In genomic region chr4:81562093-81562492, GRCh38 we compare ENCODE assay signal across 11 cellular contexts.
DNase-seq lines count a peak whose midpoint lies in the region; ATAC-seq and TF ChIP-seq lines count a peak whose summit lies in the region.
"Had no signal": no experiment of that assay in that cellular context is flagged by ENCODE, and none has a peak within 500 bp of the region (broad histone marks: within the 10 kb centered on the region; RNA-seq: fewer than 3 reads in every experiment).

No MANE protein-coding gene starts in this region.

- H3K4me3 Mint-ChIP-seq in MCF 10A (ENCODE audit: unreplicated experiment), result no peak overlapping the region

- peaks cover 5% of the 10 kb centered on the region for H3K4me1 ChIP-seq in foreskin keratinocyte

- no peaks in the 10 kb centered on the region for H3K27me3 ChIP-seq in foreskin keratinocyte

- intact Hi-C loops in MCF 10A (cut with micrococcal nuclease), result no loop called here

- TF ChIP-seq CTCF in GM10266 (IDR thresholded peaks at IDR 0.05; ENCODE audit: control insufficient read depth, insufficient read depth, low read depth, missing control alignments), result no peak
- TF ChIP-seq CTCF in MCF 10A (IDR thresholded peaks at IDR 0.05; ENCODE audit: unreplicated experiment), result no peak
- TF ChIP-seq CTCF in foreskin keratinocyte (conservative IDR thresholded peaks at IDR 0.05), result no peak

- CTCF ChIA-PET in MCF 10A (lab: Yijun Ruan, JAX), result interaction anchor here (0.6 to 1.3 kb wide), 2 partner anchors 56 to 482 kb away, joined by 3 read pairs; no protein-coding TSS in a partner anchor

- POLR2A ChIA-PET in MCF 10A (lab: Yijun Ruan, JAX), result interaction anchor here (1.0 to 1.5 kb wide), 2 partner anchors 11 to 14 kb away, joined by 3 to 4 read pairs; no protein-coding TSS in a partner anchor

- H3K27ac Mint-ChIP-seq in MCF 10A (ENCODE audit: low read depth, unreplicated experiment), result no peak overlapping the region

- H3K27ac ChIP-seq in foreskin keratinocyte, result no peak overlapping the region

- peaks cover 6% of the 10 kb centered on the region for H3K36me3 Mint-ChIP-seq in MCF 10A (ENCODE audit: insufficient read depth, unreplicated experiment)

- DNase-seq in globus pallidus (ENCODE audit: low spot score) (peak; percentile 29), T1000 (lab: John Stamatoyannopoulos, UW) (no peak), GM10266 (ENCODE audit: extremely low spot score) (no peak), MCF 10A (ENCODE audit: unreplicated experiment) (no peak), foreskin keratinocyte (no peak)
- DNase-seq: activated gamma-delta T cell, NCI-H774, posterior cingulate gyrus had no signal

- no TSS peak for BruUV-seq in MCF 10A (replicated peaks; lab: Mats Ljungman, UMichigan)

- H3K4me1 Mint-ChIP-seq in MCF 10A (ENCODE audit: insufficient read depth, unreplicated experiment), result peaks cover 14% of the 10 kb centered on the region

- no peaks in the 10 kb centered on the region for H3K9me3 Mint-ChIP-seq in MCF 10A (ENCODE audit: unreplicated experiment)

- H3K27me3 Mint-ChIP-seq in MCF 10A (ENCODE audit: insufficient read depth, unreplicated experiment), result no peaks in the 10 kb centered on the region

- peak; percentile 99 for ATAC-seq in GM18511 (IDR thresholded peaks at IDR 0.05; ENCODE audit: unreplicated experiment)
- ATAC-seq in GM21576 (IDR thresholded peaks at IDR 0.05; ENCODE audit: unreplicated experiment), result peak; percentile 98
- peak; percentile 93 for ATAC-seq in HG03520 (IDR thresholded peaks at IDR 0.05; ENCODE audit: unreplicated experiment)
- no peak for ATAC-seq in foreskin keratinocyte
